In genomic region chr10:102120142-102120986, GRCh38 we compare ENCODE assay signal across 8 cellular contexts. TPM values are rescaled to one million over a fixed set of nuclear protein-coding genes. Genes with fewer than 3 reads are reported as not detected.
DNase-seq lines count a peak whose midpoint lies in the region; ATAC-seq and TF ChIP-seq lines count a peak whose summit lies in the region.

Gene LDB1 (minus strand): TSS chr10:102120368. CDS start chr10:102120110, 258 bp downstream.

- peak within 1 kb of the TSS; percentile 74 for H2AFZ ChIP-seq in Loucy (ENCODE audit: low read length)
- H2AFZ ChIP-seq in SU-DHL-6 (ENCODE audit: low read depth, low read length, severe bottlenecking): peak within 1 kb of the TSS; percentile 81

- intact Hi-C loops in Right ventricle myocardium superior (cut with DNase I) (no loop called here), ovary (cut with DNase I) (no loop called here), upper lobe of right lung (cut with DNase I) (no loop called here)

- H3F3A ChIP-seq in Loucy (ENCODE audit: low read depth) (peaks cover 10% of the 10 kb centered on the region; the same call in 1 of the 2 replicates), SU-DHL-6 (ENCODE audit: insufficient read depth) (peaks cover 39% of the 10 kb centered on the region)

- H3K9me3 ChIP-seq in Loucy (ENCODE audit: insufficient read depth, low read depth, low read length) (no peaks in the 10 kb centered on the region), SU-DHL-6 (ENCODE audit: insufficient read depth, low read length) (no peaks in the 10 kb centered on the region), adipocyte (ENCODE audit: control insufficient read depth, low read length) (no peaks in the 10 kb centered on the region), ovary (no peaks in the 10 kb centered on the region), upper lobe of right lung (no peaks in the 10 kb centered on the region)

- H4K20me1 ChIP-seq in Loucy (ENCODE audit: insufficient read depth, low read length, poor library complexity, severe bottlenecking): peaks cover 19% of the 10 kb centered on the region
- H4K20me1 ChIP-seq in SU-DHL-6 (ENCODE audit: low read depth, low read length): no peaks in the 10 kb centered on the region

- H3K9me2 ChIP-seq in Loucy (replicated peaks; ENCODE audit: low read depth, low read length) (no peaks in the 10 kb centered on the region), SU-DHL-6 (replicated peaks; ENCODE audit: insufficient read depth, low read length) (no peaks in the 10 kb centered on the region)

- H3K27ac ChIP-seq in SU-DHL-6 (ENCODE audit: low read depth, low read length) (peak within 1 kb of the TSS; percentile 78), ovary (peak within 1 kb of the TSS; percentile 96 to 99), upper lobe of right lung (peak within 1 kb of the TSS; percentile 99)

- peak; percentile 82 for TF ChIP-seq POLR2A in ovary (IDR thresholded peaks at IDR 0.05)

- H3K27me3 ChIP-seq in Loucy (ENCODE audit: insufficient read depth, low read length, poor library complexity, severe bottlenecking) (no peaks in the 10 kb centered on the region), SU-DHL-6 (ENCODE audit: low read length) (no peaks in the 10 kb centered on the region), adipocyte (replicated peaks; ENCODE audit: control insufficient read depth, insufficient read depth, low read length) (no peaks in the 10 kb centered on the region), ovary (no peaks in the 10 kb centered on the region), upper lobe of right lung (no peaks in the 10 kb centered on the region)

- peak within 1 kb of the TSS; percentile 94 for H3K9ac ChIP-seq in Loucy (ENCODE audit: low read depth, low read length, poor library complexity, severe bottlenecking)
- peak within 1 kb of the TSS; percentile 87 for H3K9ac ChIP-seq in SU-DHL-6 (ENCODE audit: low read length)
- H3K9ac ChIP-seq in adipocyte (ENCODE audit: low read length): peak within 1 kb of the TSS; percentile 98

- peak; percentile 74 for DNase-seq in EL
- DNase-seq in H4 (ENCODE audit: low spot score): peak; percentile 59
- peak; percentile 85 for DNase-seq in adipocyte (ENCODE audit: low read depth)
- DNase-seq in Right ventricle myocardium superior: peak; percentile 87
- peak; percentile 73 to 86 (median 80) for DNase-seq in ovary
- DNase-seq in upper lobe of right lung: peak; percentile 91

- H3K79me2 ChIP-seq in Loucy (ENCODE audit: insufficient read depth, low read length) (peaks cover 42% of the 10 kb centered on the region), SU-DHL-6 (ENCODE audit: insufficient read depth, low read length) (peaks cover 39% of the 10 kb centered on the region)

- 0 to 1% (median 1%) methylated on average over 70 to 104 of the region's 104 CpGs for WGBS in ovary, 3 donors

- ATAC-seq in Right ventricle myocardium superior (ENCODE audit: poor library complexity) (peak; percentile 77), upper lobe of right lung (peak; percentile 82)

- H3K4me1 ChIP-seq in Loucy (ENCODE audit: insufficient read depth, low read length, poor library complexity, severe bottlenecking) (peaks cover 45% of the 10 kb centered on the region), adipocyte (ENCODE audit: control insufficient read depth, insufficient read depth, low read length) (peaks cover 52% of the 10 kb centered on the region), ovary (ENCODE audit: insufficient read depth) (peaks cover 22% of the 10 kb centered on the region), upper lobe of right lung (peaks cover 41% of the 10 kb centered on the region)

- H3K4me2 ChIP-seq in Loucy (ENCODE audit: low read depth, low read length, poor library complexity, severe bottlenecking): peak within 1 kb of the TSS; percentile 97
- H3K4me2 ChIP-seq in SU-DHL-6 (ENCODE audit: low read depth, low read length, poor library complexity, severe bottlenecking): peak within 1 kb of the TSS; percentile 89

- no peaks in the 10 kb centered on the region for H3K36me3 ChIP-seq in Loucy (ENCODE audit: insufficient read depth, low read length)
- H3K36me3 ChIP-seq in SU-DHL-6 (ENCODE audit: low read length): no peaks in the 10 kb centered on the region
- H3K36me3 ChIP-seq in adipocyte (ENCODE audit: control insufficient read depth, insufficient read depth, low read length, severe bottlenecking): no peaks in the 10 kb centered on the region
- no peaks in the 10 kb centered on the region for H3K36me3 ChIP-seq in ovary
- H3K36me3 ChIP-seq in upper lobe of right lung: no peaks in the 10 kb centered on the region

- no peak for TF ChIP-seq EP300 in ovary (IDR thresholded peaks at IDR 0.05)

- no peak; the same call in 1 of the 2 replicates for TF ChIP-seq CTCF in Loucy (conservative IDR thresholded peaks at IDR 0.05; ENCODE audit: low read length)
- TF ChIP-seq CTCF in SU-DHL-6 (IDR thresholded peaks at IDR 0.05; ENCODE audit: insufficient read depth, low read length, poor library complexity, severe bottlenecking): no peak
- no peak for TF ChIP-seq CTCF in ovary (IDR thresholded peaks at IDR 0.05)
- TF ChIP-seq CTCF in upper lobe of right lung (IDR thresholded peaks at IDR 0.05): peak; percentile 5

- H3K4me3 ChIP-seq in Loucy (ENCODE audit: low read length, poor library complexity, severe bottlenecking) (peak within 1 kb of the TSS; percentile 76), SU-DHL-6 (ENCODE audit: insufficient read depth, low read length, poor library complexity, severe bottlenecking) (peak within 1 kb of the TSS; percentile 70), adipocyte (ENCODE audit: low read length) (peak within 1 kb of the TSS; percentile 91), ovary (peak within 1 kb of the TSS; percentile 49), upper lobe of right lung (peak within 1 kb of the TSS; percentile 83)

RNA-seq across cellular contexts. Expression of gene LDB1, which starts in this region (rescaled TPM):
- total RNA-seq in H4 (2014; rRNA removed; shearing (Covaris generic)): 16.8 and 31.3 TPM in 2 replicates
- total RNA-seq in Right ventricle myocardium superior (56.2 TPM), ovary (100 to 1,000 TPM in 4 of 7 donors, 10 to 100 TPM in 3; 59.0 to 141 (median 113) TPM), upper lobe of right lung (60.1 TPM)
- polyA plus RNA-seq in ovary: 10 to 100 TPM; 72.0 to 93.2 TPM

Comparison
In these comparisons a context has a peak if more than half of its experiments do, and no peak if none do; other contexts are left out.
1. Peak in every context shown above with its lines: DNase-seq, ATAC-seq, H3K4me3 ChIP-seq and H3K27ac ChIP-seq.